19 cellular contexts compared by ENCODE assay signal in genomic region chr11:94773842-94774241, GRCh38.
"Had no signal": no experiment of that assay in that cellular context is flagged by ENCODE, and none has a peak within 500 bp of the region (broad histone marks: within the 10 kb centered on the region; RNA-seq: fewer than 3 reads in every experiment).

No MANE protein-coding gene starts in this region.

- H3K36me3 ChIP-seq: heart right ventricle, pancreas, right lobe of liver, stomach, thoracic aorta, uterus had no signal

- FAIRE-seq: islet of Langerhans, pancreas had no signal

- H3K9me3 ChIP-seq: heart right ventricle, pancreas, right lobe of liver, stomach, thoracic aorta, uterus had no signal

- H3K4me3 ChIP-seq: heart right ventricle, pancreas, right lobe of liver, skin epidermis, stomach, thoracic aorta, uterus had no signal

- DNase-seq: effector memory CD4-positive, alpha-beta T cell; foreskin melanocyte; heart right ventricle; hypothalamus; kidney glomerular epithelial cell; mesendoderm; naive B cell; occipital lobe; pancreas; retina; right lobe of liver; stimulated activated CD4-positive, alpha-beta T cell treated with anti-CD3 and anti-CD28 coated beads, Interleukin-12 subunit alpha, Interleukin-12 subunit beta, amount 100 ng/mL, for 4 hours; stimulated activated naive CD4-positive, alpha-beta T cell; stomach; substantia nigra; uterus had no signal

- ATAC-seq: pancreas, right lobe of liver had no signal

- H3K27ac ChIP-seq: pancreas, right lobe of liver, stomach, thoracic aorta had no signal

- H3K27me3 ChIP-seq: pancreas, right lobe of liver, uterus had no signal
